Comparison of ENCODE assay signal across 7 cellular contexts in genomic region chr5:369940-370258, GRCh38. TPM values are rescaled to one million over a fixed set of nuclear protein-coding genes. Genes with fewer than 3 reads are reported as not detected.
DNase-seq lines count a peak whose midpoint lies in the region; TF ChIP-seq lines count a peak whose summit lies in the region.
"Not testable (repeated sequence)": the region's sequence is repeated elsewhere in the genome, so short reads cannot be mapped to it uniquely, and the experiment has no call there.

No MANE protein-coding gene starts in this region.

- 91 to 100% methylated on average over 5 to 22 of the region's 22 CpGs for WGBS in endodermal cell (ENCODE audit: insufficient coverage in 1 of 2, insufficient read length in 1 of 2), 2 experiments
- WGBS in spleen, 5 donors, result 90 to 97% (median 94%) methylated on average over 15 to 22 of the region's 22 CpGs

- peak overlapping the region; percentile 15 for H3K9ac ChIP-seq in Loucy (ENCODE audit: low read depth, low read length, poor library complexity, severe bottlenecking)
- H3K9ac ChIP-seq in endodermal cell (ENCODE audit: extremely low read depth, low read length, poor library complexity, severe bottlenecking), result not testable (repeated sequence)

- H3K36me3 ChIP-seq in Loucy (ENCODE audit: insufficient read depth, low read length); endodermal cell (ENCODE audit: control insufficient read depth, insufficient read depth, low read length); spleen: not testable (repeated sequence)

- H3K79me2 ChIP-seq in Loucy (ENCODE audit: insufficient read depth, low read length), result peaks cover 12% of the 10 kb centered on the region; the same call in 1 of the 2 replicates

- H3K4me2 ChIP-seq in Loucy (ENCODE audit: low read depth, low read length, poor library complexity, severe bottlenecking), result not testable (repeated sequence)

- H3K4me3 ChIP-seq in Loucy (ENCODE audit: low read length, poor library complexity, severe bottlenecking); endodermal cell (ENCODE audit: low read length); spleen: not testable (repeated sequence)

- not testable (repeated sequence) for DNase-seq in activated CD4-positive, alpha-beta memory T cell treated with anti-CD3 and anti-CD28 coated beads, Interleukin-2, amount 10 ng/mL, durations not matched to agents 7 days and 5 days; activated T-helper 2 cell treated with anti-CD3 and anti-CD28 coated beads, Interferon-gamma antibody, Interleukin-2, Interleukin-4, amounts not matched to agents 10 μg/mL and 5 μg/mL and 100 μg/mL, durations not matched to agents 14 hours and 24 hours and 36 hours (ENCODE audit: low spot score)
- DNase-seq in endodermal cell (peak; percentile 26), mesenteric fat pad (ENCODE audit: low spot score) (peak; percentile 60), spleen (peak; percentile 31), type B pancreatic cell (ENCODE audit: extremely low spot score, unreplicated experiment) (peak; percentile 51)

- intact Hi-C loops in activated T-helper 2 cell treated with anti-CD3 and anti-CD28 coated beads, Interferon-gamma antibody, Interleukin-2, Interleukin-4, amounts not matched to agents 10 μg/mL and 5 μg/mL and 100 μg/mL, durations not matched to agents 14 hours and 24 hours and 36 hours (cut with micrococcal nuclease); spleen (cut with DNase I; ENCODE audit: low total_unique reads): not testable (repeated sequence)

- H4K20me1 ChIP-seq in Loucy (ENCODE audit: insufficient read depth, low read length, poor library complexity, severe bottlenecking), result not testable (repeated sequence)

- H3K27me3 ChIP-seq in Loucy (ENCODE audit: insufficient read depth, low read length, poor library complexity, severe bottlenecking), result not testable (repeated sequence)
- H3K27me3 ChIP-seq in endodermal cell (ENCODE audit: control insufficient read depth, insufficient read depth, low read length, poor library complexity, severe bottlenecking), result peaks cover 31% of the 10 kb centered on the region
- H3K27me3 ChIP-seq in spleen (replicated peaks in 1 of 7), result peaks cover 0 to 57% (median 17%) of the 10 kb centered on the region in 7 donors

- peak overlapping the region; percentile 76 for H3K27ac Mint-ChIP-seq in activated CD4-positive, alpha-beta memory T cell treated with anti-CD3 and anti-CD28 coated beads, Interleukin-2, amount 10 ng/mL, durations not matched to agents 7 days and 5 days
- peak overlapping the region; percentile 56 for H3K27ac Mint-ChIP-seq in activated T-helper 2 cell treated with anti-CD3 and anti-CD28 coated beads, Interferon-gamma antibody, Interleukin-2, Interleukin-4, amounts not matched to agents 10 μg/mL and 5 μg/mL and 100 μg/mL, durations not matched to agents 14 hours and 24 hours and 36 hours
- not testable (repeated sequence) for H3K27ac Mint-ChIP-seq in endodermal cell, type B pancreatic cell

- not testable (repeated sequence) for H3K4me3 Mint-ChIP-seq in activated CD4-positive, alpha-beta memory T cell treated with anti-CD3 and anti-CD28 coated beads, Interleukin-2, amount 10 ng/mL, durations not matched to agents 7 days and 5 days; activated T-helper 2 cell treated with anti-CD3 and anti-CD28 coated beads, Interferon-gamma antibody, Interleukin-2, Interleukin-4, amounts not matched to agents 10 μg/mL and 5 μg/mL and 100 μg/mL, durations not matched to agents 14 hours and 24 hours and 36 hours (ENCODE audit: low read depth); endodermal cell; type B pancreatic cell

- not testable (repeated sequence) for H3K9me3 Mint-ChIP-seq in activated CD4-positive, alpha-beta memory T cell treated with anti-CD3 and anti-CD28 coated beads, Interleukin-2, amount 10 ng/mL, durations not matched to agents 7 days and 5 days; activated T-helper 2 cell treated with anti-CD3 and anti-CD28 coated beads, Interferon-gamma antibody, Interleukin-2, Interleukin-4, amounts not matched to agents 10 μg/mL and 5 μg/mL and 100 μg/mL, durations not matched to agents 14 hours and 24 hours and 36 hours; endodermal cell; type B pancreatic cell

- H3K9me3 ChIP-seq in Loucy (ENCODE audit: insufficient read depth, low read depth, low read length); endodermal cell (ENCODE audit: control insufficient read depth, low read length): not testable (repeated sequence)
- H3K9me3 ChIP-seq in spleen, result peaks cover 0 to 19% (median 15%) of the 10 kb centered on the region in 8 donors

- not testable (repeated sequence) for H3K27me3 Mint-ChIP-seq in activated CD4-positive, alpha-beta memory T cell treated with anti-CD3 and anti-CD28 coated beads, Interleukin-2, amount 10 ng/mL, durations not matched to agents 7 days and 5 days; activated T-helper 2 cell treated with anti-CD3 and anti-CD28 coated beads, Interferon-gamma antibody, Interleukin-2, Interleukin-4, amounts not matched to agents 10 μg/mL and 5 μg/mL and 100 μg/mL, durations not matched to agents 14 hours and 24 hours and 36 hours (ENCODE audit: low read depth); type B pancreatic cell
- peaks cover 10% of the 10 kb centered on the region for H3K27me3 Mint-ChIP-seq in endodermal cell (ENCODE audit: insufficient read depth)

- H3K27ac ChIP-seq in endodermal cell (ENCODE audit: low read depth, low read length); spleen: not testable (repeated sequence)

- TF ChIP-seq POLR2A in spleen (IDR thresholded peaks at IDR 0.05), result not testable (repeated sequence)

- peaks cover 18% of the 10 kb centered on the region for H3K36me3 Mint-ChIP-seq in activated CD4-positive, alpha-beta memory T cell treated with anti-CD3 and anti-CD28 coated beads, Interleukin-2, amount 10 ng/mL, durations not matched to agents 7 days and 5 days (ENCODE audit: low read depth)
- peaks cover 49% of the 10 kb centered on the region for H3K36me3 Mint-ChIP-seq in activated T-helper 2 cell treated with anti-CD3 and anti-CD28 coated beads, Interferon-gamma antibody, Interleukin-2, Interleukin-4, amounts not matched to agents 10 μg/mL and 5 μg/mL and 100 μg/mL, durations not matched to agents 14 hours and 24 hours and 36 hours (ENCODE audit: low read depth)
- H3K36me3 Mint-ChIP-seq in endodermal cell (ENCODE audit: low read depth); type B pancreatic cell: not testable (repeated sequence)

- CTCF ChIA-PET in activated CD4-positive, alpha-beta memory T cell treated with anti-CD3 and anti-CD28 coated beads, Interleukin-2, amount 10 ng/mL, durations not matched to agents 7 days and 5 days (lab: Charles Lee), result interaction anchor here (1.0 to 1.8 kb wide), 2 partner anchors 53 to 61 kb away, joined by 3 to 5 read pairs; no protein-coding TSS in a partner anchor

- not testable (repeated sequence) for H3F3A ChIP-seq in Loucy (ENCODE audit: low read depth)

- H3K4me1 Mint-ChIP-seq in activated CD4-positive, alpha-beta memory T cell treated with anti-CD3 and anti-CD28 coated beads, Interleukin-2, amount 10 ng/mL, durations not matched to agents 7 days and 5 days, result peaks cover 63% of the 10 kb centered on the region
- peaks cover 52% of the 10 kb centered on the region for H3K4me1 Mint-ChIP-seq in activated T-helper 2 cell treated with anti-CD3 and anti-CD28 coated beads, Interferon-gamma antibody, Interleukin-2, Interleukin-4, amounts not matched to agents 10 μg/mL and 5 μg/mL and 100 μg/mL, durations not matched to agents 14 hours and 24 hours and 36 hours (ENCODE audit: low read depth)
- H3K4me1 Mint-ChIP-seq in endodermal cell, result not testable (repeated sequence)
- peaks cover 14% of the 10 kb centered on the region for H3K4me1 Mint-ChIP-seq in type B pancreatic cell (ENCODE audit: unreplicated experiment)

- TF ChIP-seq CTCF in Loucy (conservative IDR thresholded peaks at IDR 0.05; ENCODE audit: low read length); endodermal cell (conservative IDR thresholded peaks at IDR 0.05); spleen (IDR thresholded peaks at IDR 0.05 in 8 of 11, conservative IDR thresholded peaks at IDR 0.05 in 3 of 11); type B pancreatic cell (conservative IDR thresholded peaks at IDR 0.05): not testable (repeated sequence)

- H3K9me2 ChIP-seq in Loucy (replicated peaks; ENCODE audit: low read depth, low read length), result not testable (repeated sequence)

- POLR2A ChIA-PET in activated CD4-positive, alpha-beta memory T cell treated with anti-CD3 and anti-CD28 coated beads, Interleukin-2, amount 10 ng/mL, durations not matched to agents 7 days and 5 days (lab: Charles Lee), result interaction anchor here (1.4 to 2.0 kb wide), 3 partner anchors 14 to 151 kb away, joined by 3 to 10 read pairs (median 6); partner anchors contain the start of gene SDHA

- H2AFZ ChIP-seq in Loucy (ENCODE audit: low read length), result not testable (repeated sequence)

- peaks cover 66% of the 10 kb centered on the region for H3K4me1 ChIP-seq in Loucy (ENCODE audit: insufficient read depth, low read length, poor library complexity, severe bottlenecking)
- not testable (repeated sequence) for H3K4me1 ChIP-seq in endodermal cell (ENCODE audit: control insufficient read depth, insufficient read depth, low read length)
- peaks cover 19 to 56% (median 40%) of the 10 kb centered on the region in 6 donors for H3K4me1 ChIP-seq in spleen

RNA-seq across cellular contexts. Expression of gene AHRR, which starts 48.4 kb away (rescaled TPM):
- total RNA-seq in activated CD4-positive, alpha-beta memory T cell treated with anti-CD3 and anti-CD28 coated beads, Interleukin-2, amount 10 ng/mL, durations not matched to agents 7 days and 5 days, result 10 to 100 TPM; 23.6 to 24.6 TPM
- 33.3 and 34.9 TPM in 2 replicates for total RNA-seq in activated T-helper 2 cell treated with anti-CD3 and anti-CD28 coated beads, Interferon-gamma antibody, Interleukin-2, Interleukin-4, amounts not matched to agents 10 μg/mL and 5 μg/mL and 100 μg/mL, durations not matched to agents 14 hours and 24 hours and 36 hours
- total RNA-seq in endodermal cell, result 1 to 10 TPM; 1.4 to 2.0 TPM
- polyA plus RNA-seq in endodermal cell (2013, experiment 1 of 2), result 1.3 TPM
- polyA plus RNA-seq in endodermal cell (2013, experiment 2 of 2), result 1.2 TPM
- total RNA-seq in mesenteric fat pad, result 4.5 TPM
- total RNA-seq in spleen, result 10 to 100 TPM; 11.2 to 28.5 (median 14.0) TPM
- 1 to 10 TPM in 2 of 3 donors, under 1 TPM in 1; 0.96 to 5.4 (median 2.8) TPM for polyA plus RNA-seq in spleen
- 7.9 and 13.4 TPM in 2 replicates for total RNA-seq in type B pancreatic cell (ENCODE audit: low replicate concordance)
